8 cellular contexts compared by ENCODE assay signal in the genomic region with DNA sequence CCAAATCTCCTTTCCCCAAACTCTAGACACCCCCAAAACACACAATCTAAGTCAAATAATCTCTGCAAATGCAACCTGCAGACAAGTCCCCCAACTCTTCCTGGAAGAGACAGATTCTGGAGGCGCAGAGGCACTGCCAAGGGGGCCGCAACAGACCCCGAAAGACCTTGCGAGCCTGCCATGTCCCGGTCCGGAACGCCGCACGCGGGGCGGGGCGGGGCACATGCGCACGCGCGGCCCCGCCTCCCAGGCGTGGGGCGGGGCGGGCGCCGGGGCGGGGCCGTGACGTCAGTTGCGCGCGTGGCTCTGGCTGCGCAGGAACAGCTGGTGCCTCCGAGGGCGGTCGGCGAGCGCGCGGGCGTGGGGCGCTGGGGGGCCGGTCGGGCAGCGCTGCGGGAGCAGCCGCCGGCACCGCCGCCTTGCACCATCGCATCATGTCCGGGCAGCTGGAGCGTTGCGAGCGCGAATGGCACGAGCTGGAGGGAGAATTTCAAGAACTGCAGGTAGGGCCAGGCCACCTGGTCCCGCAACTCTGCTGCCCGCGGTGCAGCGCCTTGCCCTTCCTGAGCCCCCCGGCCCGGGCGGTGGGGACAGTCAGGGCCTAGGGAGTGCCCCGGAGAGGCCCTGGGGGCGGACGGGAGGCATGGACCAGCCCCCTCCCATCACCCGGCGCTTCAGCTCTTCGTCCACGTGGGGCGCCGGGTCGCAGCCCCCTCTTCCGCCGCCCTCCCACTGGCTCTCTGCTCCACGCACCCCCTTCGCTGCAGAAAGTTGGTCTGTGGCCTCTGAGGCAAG.
A peak's percentile ranks its signal among the peaks of the same experiment; 100 is the strongest.
DNase-seq lines count a peak whose midpoint lies in the region; ATAC-seq and TF ChIP-seq lines count a peak whose summit lies in the region.

Gene TMEM120B (plus strand): TSS at position 291 of the 795 bp plus-strand sequence. CDS start 144 bp downstream, at position 435.

- H3K4me3 ChIP-seq in NT2/D1 (ENCODE audit: insufficient read length, low read depth) (peak within 1 kb of the TSS; percentile 96), mucosa of stomach (ENCODE audit: low read length) (peak within 1 kb of the TSS; percentile 76)

- H3K9ac ChIP-seq in NT2/D1 (ENCODE audit: insufficient read length, low read depth) = peak within 1 kb of the TSS; percentile 97
- peak within 1 kb of the TSS; percentile 93 for H3K9ac ChIP-seq in mucosa of stomach (ENCODE audit: low read length)

- peak; percentile 94 for DNase-seq in CD1c-positive myeloid dendritic cell (ENCODE audit: extremely low spot score)
- DNase-seq in NT2/D1 (ENCODE audit: low read depth, low spot score) = peak; percentile 47
- peak; percentile 79 for DNase-seq in activated T-cell treated with anti-CD3 and anti-CD28 coated beads for 4 hours
- DNase-seq in erythroblast (lab: John Stamatoyannopoulos, UW) = peak; percentile 87 to 94
- DNase-seq in stimulated activated CD8-positive, alpha-beta memory T cell treated with anti-CD3 and anti-CD28 coated beads, Interleukin-7, amount 100 ng/mL, for 24 hours (ENCODE audit: low read depth) = peak; percentile 61

- H3K9me3 ChIP-seq in NT2/D1 (ENCODE audit: insufficient read depth, low read length) = no peaks in the 10 kb centered on the region
- no peaks in the 10 kb centered on the region for H3K9me3 ChIP-seq in mucosa of stomach (ENCODE audit: control insufficient read depth, low read length)

- TF ChIP-seq POLR2A in erythroblast (IDR thresholded peaks at IDR 0.05; ENCODE audit: low read length) = peak; percentile 27

- ATAC-seq in GM19043 (IDR thresholded peaks at IDR 0.05; ENCODE audit: low read depth, unreplicated experiment) = peak; percentile 70
- ATAC-seq in HG03342 (IDR thresholded peaks at IDR 0.05; ENCODE audit: unreplicated experiment) = peak; percentile 75

- peaks cover 21% of the 10 kb centered on the region for H3K36me3 ChIP-seq in NT2/D1 (ENCODE audit: insufficient read depth, insufficient read length, low read length)
- no peaks in the 10 kb centered on the region for H3K36me3 ChIP-seq in mucosa of stomach (ENCODE audit: control insufficient read depth, insufficient read depth, low read length)

- H3K4me1 ChIP-seq in NT2/D1 (ENCODE audit: insufficient read depth, insufficient read length) (peaks cover 9% of the 10 kb centered on the region), mucosa of stomach (ENCODE audit: control insufficient read depth, insufficient read depth, low read length) (peaks cover 8% of the 10 kb centered on the region)

- no peaks in the 10 kb centered on the region for H3K27me3 ChIP-seq in NT2/D1 (ENCODE audit: insufficient read depth, insufficient read length)
- no peaks in the 10 kb centered on the region for H3K27me3 ChIP-seq in mucosa of stomach (ENCODE audit: control insufficient read depth, insufficient read depth, low read length)

Comparison
In these comparisons a context has a peak if more than half of its experiments do, and no peak if none do; other contexts are left out.
1. Peak in every context shown above with its lines: DNase-seq, ATAC-seq and H3K4me3 ChIP-seq.